9 cellular contexts compared by ENCODE assay signal in genomic region chr11:67437082-67437821, GRCh38. TPM values are rescaled to one million over a fixed set of nuclear protein-coding genes. Genes with fewer than 3 reads are reported as not detected.
A peak's percentile ranks its signal among the peaks of the same experiment; 100 is the strongest.
DNase-seq lines count a peak whose midpoint lies in the region; ATAC-seq lines count a peak whose summit lies in the region.
"Had no signal": no experiment of that assay in that cellular context is flagged by ENCODE, and none has a peak within 500 bp of the region (broad histone marks: within the 10 kb centered on the region; RNA-seq: fewer than 3 reads in every experiment).

PTPRCAP (minus strand) TSS chr11:67437682; CDS start chr11:67437619, 63 bp downstream.

- H3K27ac ChIP-seq in esophagus (ENCODE audit: low read depth in 2 of 2, low read length in 1 of 2): peak within 1 kb of the TSS; percentile 70 to 85
- H3K27ac ChIP-seq: SJSA1 had no signal

- 68 to 69% methylated on average over 18 to 27 of the region's 27 CpGs for WGBS in esophagus, 2 donors

- H3K9me3 ChIP-seq in esophagus (ENCODE audit: control insufficient read depth in 2 of 2, insufficient read depth in 1 of 2, low read depth in 1 of 2, low read length in 1 of 2): no peaks in the 10 kb centered on the region
- H3K9me3 ChIP-seq: SJSA1 had no signal

- no peaks in the 10 kb centered on the region for H3K27me3 ChIP-seq in esophagus (ENCODE audit: control insufficient read depth in 1 of 2, insufficient read depth in 2 of 2, low read length in 2 of 2)
- H3K27me3 ChIP-seq: SJSA1 had no signal

- peak; percentile 55 to 71 for DNase-seq in activated CD4-positive, alpha-beta T cell treated with anti-CD3 and anti-CD28 coated beads for 24 hours (ENCODE audit: low read depth in 2 of 2)
- peak; percentile 57 to 60 for DNase-seq in stimulated activated CD8-positive, alpha-beta memory T cell treated with anti-CD3 and anti-CD28 coated beads, Interleukin-15, amount 100 ng/mL, for 4 hours (ENCODE audit: low read depth in 2 of 2)
- DNase-seq in NCI-H345 treated with DMSO at 0.1 percent for 48 hours (lab: John Stamatoyannopoulos, UW; ENCODE audit: unreplicated experiment): no peak
- no peak for DNase-seq in MV-4-11 (lab: John Stamatoyannopoulos, UW)

- ATAC-seq in GM21529 (IDR thresholded peaks at IDR 0.05; ENCODE audit: unreplicated experiment) (peak; percentile 28), HG03196 (IDR thresholded peaks at IDR 0.05; ENCODE audit: unreplicated experiment) (no peak), GM21576 (IDR thresholded peaks at IDR 0.05; ENCODE audit: unreplicated experiment) (no peak)

- peak within 1 kb of the TSS; percentile 25 to 40 for H3K4me3 ChIP-seq in esophagus (ENCODE audit: low read depth in 1 of 2, low read length in 2 of 2)
- H3K4me3 ChIP-seq: SJSA1 had no signal

- H3K4me1 ChIP-seq in esophagus (ENCODE audit: control insufficient read depth in 2 of 2, insufficient read depth in 2 of 2, low read length in 1 of 2): peaks cover 13 to 30% of the 10 kb centered on the region in 2 donors

- H3K36me3 ChIP-seq in esophagus (ENCODE audit: control insufficient read depth in 2 of 2, insufficient read depth in 2 of 2, low read length in 1 of 2): peaks cover 3 to 80% of the 10 kb centered on the region in 2 donors

RNA-seq across cellular contexts. Expression of gene PTPRCAP, which starts in this region (rescaled TPM):
- polyA plus RNA-seq in esophagus: 1 to 10 TPM; 6.2 to 6.5 TPM

Comparison
In these comparisons a context has a peak if more than half of its experiments do, and no peak if none do; other contexts are left out.
1. DNase-seq: peak in activated CD4-positive, alpha-beta T cell treated with anti-CD3 and anti-CD28 coated beads for 24 hours (2 of 2) and stimulated activated CD8-positive, alpha-beta memory T cell treated with anti-CD3 and anti-CD28 coated beads, Interleukin-15, amount 100 ng/mL, for 4 hours (2 of 2); none in NCI-H345 treated with DMSO at 0.1 percent for 48 hours (single experiment) and MV-4-11 (single experiment).